ENCODE assay signal across 11 cellular contexts in genomic region chr5:62326302-62326701, GRCh38. TPM values are rescaled to one million over a fixed set of nuclear protein-coding genes. Genes with fewer than 3 reads are reported as not detected.
DNase-seq lines count a peak whose midpoint lies in the region; ATAC-seq and TF ChIP-seq lines count a peak whose summit lies in the region.
"Had no signal": no experiment of that assay in that cellular context is flagged by ENCODE, and none has a peak within 500 bp of the region (broad histone marks: within the 10 kb centered on the region; RNA-seq: fewer than 3 reads in every experiment).

No MANE protein-coding gene starts in this region.

- DNase-seq in CD4-positive, alpha-beta T cell, result no peak
- DNase-seq in activated T-helper 1 cell treated with anti-CD3 and anti-CD28 coated beads, Interleukin-12 subunit alpha, Interleukin-12 subunit beta, Interleukin-2, Interleukin-4 antibody, amounts not matched to agents 30 ng/mL and 10 ng/mL and 1 ng/mL, durations not matched to agents 14 hours and 24 hours and 36 hours (ENCODE audit: low spot score), result no peak
- DNase-seq in SKM-1 treated with dmso at 0.1 percent for 144 hours (lab: John Stamatoyannopoulos, UW; ENCODE audit: unreplicated experiment), result no peak
- DNase-seq in iPS-NIHi11 (ENCODE audit: low spot score), result no peak
- no peak for DNase-seq in NCI-H2196 (lab: John Stamatoyannopoulos, UW; ENCODE audit: unreplicated experiment)
- no peak for DNase-seq in effector CD4-positive, alpha-beta T cell
- DNase-seq: activated naive CD4-positive, alpha-beta T cell treated with Interleukin-2 at 50 U/mL for 16 hours; NCI-H2171 treated with DMSO at 0.1 percent for 48 hours had no signal

- H3K4me3 Mint-ChIP-seq in CD4-positive, alpha-beta T cell, result peak overlapping the region; percentile 14
- no peak overlapping the region for H3K4me3 Mint-ChIP-seq in activated T-helper 1 cell treated with anti-CD3 and anti-CD28 coated beads, Interleukin-12 subunit alpha, Interleukin-12 subunit beta, Interleukin-2, Interleukin-4 antibody, amounts not matched to agents 30 ng/mL and 10 ng/mL and 1 ng/mL, durations not matched to agents 14 hours and 24 hours and 36 hours

- H3K27me3 Mint-ChIP-seq in CD4-positive, alpha-beta T cell, result no peaks in the 10 kb centered on the region
- no peaks in the 10 kb centered on the region for H3K27me3 Mint-ChIP-seq in activated T-helper 1 cell treated with anti-CD3 and anti-CD28 coated beads, Interleukin-12 subunit alpha, Interleukin-12 subunit beta, Interleukin-2, Interleukin-4 antibody, amounts not matched to agents 30 ng/mL and 10 ng/mL and 1 ng/mL, durations not matched to agents 14 hours and 24 hours and 36 hours (ENCODE audit: insufficient read depth)

- H3K27ac ChIP-seq in CD4-positive, alpha-beta T cell (ENCODE audit: low read depth, low read length), result no peak overlapping the region
- H3K27ac ChIP-seq: C4-2B had no signal

- H3K9me3 Mint-ChIP-seq in CD4-positive, alpha-beta T cell, result no peaks in the 10 kb centered on the region
- no peaks in the 10 kb centered on the region for H3K9me3 Mint-ChIP-seq in activated T-helper 1 cell treated with anti-CD3 and anti-CD28 coated beads, Interleukin-12 subunit alpha, Interleukin-12 subunit beta, Interleukin-2, Interleukin-4 antibody, amounts not matched to agents 30 ng/mL and 10 ng/mL and 1 ng/mL, durations not matched to agents 14 hours and 24 hours and 36 hours

- ATAC-seq in CD4-positive, alpha-beta T cell (ENCODE audit: poor library complexity), result no peak
- ATAC-seq in GM19452 (IDR thresholded peaks at IDR 0.05; ENCODE audit: unreplicated experiment) (peak; percentile 73), HG03159 (IDR thresholded peaks at IDR 0.05; ENCODE audit: unreplicated experiment) (peak; percentile 75)

- no peaks in the 10 kb centered on the region for H3K9me3 ChIP-seq in CD4-positive, alpha-beta T cell (ENCODE audit: control insufficient read depth, low read length)

- H3K27ac Mint-ChIP-seq in CD4-positive, alpha-beta T cell, result peak overlapping the region; percentile 70
- H3K27ac Mint-ChIP-seq in activated T-helper 1 cell treated with anti-CD3 and anti-CD28 coated beads, Interleukin-12 subunit alpha, Interleukin-12 subunit beta, Interleukin-2, Interleukin-4 antibody, amounts not matched to agents 30 ng/mL and 10 ng/mL and 1 ng/mL, durations not matched to agents 14 hours and 24 hours and 36 hours, result peak overlapping the region; percentile 75

- H3K27me3 ChIP-seq in CD4-positive, alpha-beta T cell (ENCODE audit: control insufficient read depth, insufficient read depth, low read length), result no peaks in the 10 kb centered on the region

- peaks cover 51% of the 10 kb centered on the region for H3K36me3 Mint-ChIP-seq in CD4-positive, alpha-beta T cell (ENCODE audit: low read depth)
- peaks cover 42% of the 10 kb centered on the region for H3K36me3 Mint-ChIP-seq in activated T-helper 1 cell treated with anti-CD3 and anti-CD28 coated beads, Interleukin-12 subunit alpha, Interleukin-12 subunit beta, Interleukin-2, Interleukin-4 antibody, amounts not matched to agents 30 ng/mL and 10 ng/mL and 1 ng/mL, durations not matched to agents 14 hours and 24 hours and 36 hours (ENCODE audit: low read depth)

- no peak for TF ChIP-seq CTCF in CD4-positive, alpha-beta T cell (IDR thresholded peaks at IDR 0.05)

- POLR2A ChIA-PET in CD4-positive, alpha-beta T cell (lab: Charles Lee), result interaction anchor here (1.4 kb wide), 1 partner anchor 21 kb away, joined by 4 read pairs; the partner anchor contains the start of gene KIF2A

- intact Hi-C loops in CD4-positive, alpha-beta T cell (cut with DNase I, micrococcal nuclease), result no loop called here
- intact Hi-C loops in activated T-helper 1 cell treated with anti-CD3 and anti-CD28 coated beads, Interleukin-12 subunit alpha, Interleukin-12 subunit beta, Interleukin-2, Interleukin-4 antibody, amounts not matched to agents 30 ng/mL and 10 ng/mL and 1 ng/mL, durations not matched to agents 14 hours and 24 hours and 36 hours (cut with micrococcal nuclease), result loop anchor here (2.0 kb wide), 1 partner anchor 14 kb away; no protein-coding TSS in a partner anchor

- peaks cover 77% of the 10 kb centered on the region for H3K4me1 Mint-ChIP-seq in CD4-positive, alpha-beta T cell (ENCODE audit: low read depth)
- H3K4me1 Mint-ChIP-seq in activated T-helper 1 cell treated with anti-CD3 and anti-CD28 coated beads, Interleukin-12 subunit alpha, Interleukin-12 subunit beta, Interleukin-2, Interleukin-4 antibody, amounts not matched to agents 30 ng/mL and 10 ng/mL and 1 ng/mL, durations not matched to agents 14 hours and 24 hours and 36 hours (ENCODE audit: low read depth), result peaks cover 69% of the 10 kb centered on the region

- CTCF ChIA-PET in CD4-positive, alpha-beta T cell (lab: Charles Lee), result no interaction called here

RNA-seq across cellular contexts. Expression of gene KIF2A, which starts 20.3 kb away (rescaled TPM):
- total RNA-seq in CD4-positive, alpha-beta T cell, result 10 to 100 TPM; 78.4 to 81.8 TPM
- total RNA-seq in activated T-helper 1 cell treated with anti-CD3 and anti-CD28 coated beads, Interleukin-12 subunit alpha, Interleukin-12 subunit beta, Interleukin-2, Interleukin-4 antibody, amounts not matched to agents 30 ng/mL and 10 ng/mL and 1 ng/mL, durations not matched to agents 14 hours and 24 hours and 36 hours, result 235 and 240 TPM in 2 replicates
